9 cellular contexts compared by ENCODE assay signal in genomic region chr2:9914384-9915065, GRCh38. TPM values are rescaled to one million over a fixed set of nuclear protein-coding genes. Genes with fewer than 3 reads are reported as not detected.
DNase-seq lines count a peak whose midpoint lies in the region; ATAC-seq and TF ChIP-seq lines count a peak whose summit lies in the region.
"Had no signal": no experiment of that assay in that cellular context is flagged by ENCODE, and none has a peak within 500 bp of the region (broad histone marks: within the 10 kb centered on the region; RNA-seq: fewer than 3 reads in every experiment).

No MANE protein-coding gene starts in this region.

- H3K23ac ChIP-seq in IMR-90 (ENCODE audit: low read depth, low read length) = no peak overlapping the region

- H3K4ac ChIP-seq in IMR-90 (ENCODE audit: low read depth, low read length) = no peak overlapping the region

- no peak overlapping the region for H4K91ac ChIP-seq in IMR-90 (ENCODE audit: insufficient read depth, low read depth, low read length)

- H3K27ac ChIP-seq in IMR-90 (ENCODE audit: insufficient read depth, low read length) (no peak overlapping the region), adrenal gland (peak overlapping the region in 1 of 5 donors; percentile 63)
- H3K27ac ChIP-seq: pancreas had no signal

- H3K4me3 ChIP-seq in IMR-90 (ENCODE audit: insufficient read depth, low read depth, low read length) (no peak overlapping the region), adrenal gland (no peak overlapping the region)
- H3K4me3 ChIP-seq: pancreas had no signal

- no peak overlapping the region for H2BK5ac ChIP-seq in IMR-90 (ENCODE audit: low read depth, low read length, poor library complexity, severe bottlenecking)

- peak; percentile 100 for ATAC-seq in GM21723 (IDR thresholded peaks at IDR 0.05; ENCODE audit: unreplicated experiment)
- peak; percentile 99 for ATAC-seq in IMR-90 (ENCODE audit: low read depth)

- peak; percentile 70 for DNase-seq in GM13976 (ENCODE audit: low spot score)
- DNase-seq in IMR-90 = peak; percentile 91
- peak; percentile 72 to 91 (median 82) for DNase-seq in adrenal gland
- DNase-seq in stimulated activated CD4-positive, alpha-beta T cell treated with anti-CD3 and anti-CD28 coated beads, Interleukin-15, amount 100 ng/mL, for 48 hours (ENCODE audit: low read depth in 2 of 2) = peak; percentile 51 to 58
- no peak for DNase-seq in cerebellar nuclear complex (lab: John Stamatoyannopoulos, UW)
- DNase-seq in foreskin melanocyte = no peak
- DNase-seq in SKM-1 treated with dmso at 0.1 percent for 144 hours (lab: John Stamatoyannopoulos, UW; ENCODE audit: unreplicated experiment) = no peak
- DNase-seq: pancreas had no signal

- POLR2A ChIA-PET in IMR-90 (lab: Charles Lee; ENCODE audit: unreplicated experiment) = no interaction called here

- peak; percentile 44 for TF ChIP-seq CTCF in GM13976 (IDR thresholded peaks at IDR 0.05; ENCODE audit: borderline replicate concordance, control extremely low read depth, extremely low read depth, insufficient read depth, missing control alignments)
- peak; percentile 23; the same call in 1 of the 2 replicates for TF ChIP-seq CTCF in IMR-90 (conservative IDR thresholded peaks at IDR 0.05; ENCODE audit: low read depth, low read length)
- TF ChIP-seq CTCF in adrenal gland (IDR thresholded peaks at IDR 0.05) = peak in 5 of 6 experiments; percentile 30 to 48 (median 34)

- no peak overlapping the region for H3K56ac ChIP-seq in IMR-90 (ENCODE audit: extremely low read depth, insufficient read depth, low read length)

- peaks cover 4 to 5% of the 10 kb centered on the region in 2 experiments; a peak in 2 of 4 replicates for H3K79me1 ChIP-seq in IMR-90 (ENCODE audit: low read depth in 1 of 2, low read length in 2 of 2)

- H3K36me3 ChIP-seq in IMR-90 (ENCODE audit: control insufficient read depth, insufficient read depth, low read length) (peaks cover 4% of the 10 kb centered on the region), adrenal gland (replicated peaks in 1 of 2) (no peaks in the 10 kb centered on the region)

- H3K4me1 ChIP-seq in IMR-90 (ENCODE audit: control insufficient read depth, insufficient read depth, low read length) = peaks cover 3% of the 10 kb centered on the region
- no peaks in the 10 kb centered on the region for H3K4me1 ChIP-seq in adrenal gland (replicated peaks in 1 of 2)
- H3K4me1 ChIP-seq: pancreas had no signal

- in situ Hi-C loops in GM13976 (cut with MboI; ENCODE audit: low sequenced_read_pairs, unreplicated experiment) (no loop called here), IMR-90 (cut with MboI; ENCODE audit: low sequenced_read_pairs) (no loop called here)

- H3K18ac ChIP-seq in IMR-90 (ENCODE audit: low read depth, low read length) = no peak overlapping the region

- H2BK20ac ChIP-seq in IMR-90 (ENCODE audit: low read depth, low read length) = peak overlapping the region; percentile 68; the same call in 1 of the 2 replicates

- H3K9ac ChIP-seq in IMR-90 (ENCODE audit: low read depth, low read length) = no peak overlapping the region

- H4K20me1 ChIP-seq in IMR-90 (ENCODE audit: insufficient read depth, low read length) = no peaks in the 10 kb centered on the region

- peak overlapping the region; percentile 53 for H2AFZ ChIP-seq in IMR-90 (replicated peaks; ENCODE audit: low read length, poor library complexity)

- H2AK5ac ChIP-seq in IMR-90 (ENCODE audit: low read depth, low read length) = peak overlapping the region; percentile 56; the same call in 1 of the 2 replicates

- H4K8ac ChIP-seq in IMR-90 (ENCODE audit: low read depth in 2 of 2, low read length in 2 of 2) = peak overlapping the region in 1 of 2 experiments; percentile 25; a peak in 2 of 4 replicates

- BruUV-seq in IMR-90 (replicated peaks; lab: Mats Ljungman, UMichigan) = no TSS peak

- peaks cover 4% of the 10 kb centered on the region; the same call in 1 of the 2 replicates for H3K9me1 ChIP-seq in IMR-90 (ENCODE audit: insufficient read depth, low read length)

- H4K5ac ChIP-seq in IMR-90 (ENCODE audit: low read depth, low read length) = no peak overlapping the region

- 86% methylated on average over 4 of the region's 9 CpGs; no CpG with 5 or more reads in 1 of the 2 experiments for WGBS in IMR-90 (ENCODE audit: extremely low coverage in 2 of 2, insufficient read length in 1 of 2), 2 experiments
- WGBS in adrenal gland, 4 donors = 53 to 67% (median 59%) methylated on average over 8 to 9 of the region's 9 CpGs

- H3K9me3 ChIP-seq in IMR-90 (ENCODE audit: control insufficient read depth, insufficient read depth, low read length) (no peaks in the 10 kb centered on the region), adrenal gland (replicated peaks in 1 of 3) (no peaks in the 10 kb centered on the region)
- H3K9me3 ChIP-seq: pancreas had no signal

- no peak overlapping the region for H3K4me2 ChIP-seq in IMR-90 (ENCODE audit: low read depth, low read length)

- peak overlapping the region; percentile 82 for H2AK9ac ChIP-seq in IMR-90 (replicated peaks; ENCODE audit: low read depth, low read length, poor library complexity)

- peak overlapping the region; percentile 54; the same call in 1 of the 3 replicates for H2BK15ac ChIP-seq in IMR-90 (ENCODE audit: low read depth, low read length)

- intact Hi-C loops in IMR-90 (cut with micrococcal nuclease) = no loop called here
- intact Hi-C loops in adrenal gland (cut with DNase I) = no loop called here

- no peak for TF ChIP-seq RAD21 in IMR-90 (IDR thresholded peaks at IDR 0.05; ENCODE audit: low read length)

- CTCF ChIA-PET in IMR-90 (lab: Yijun Ruan, JAX) = interaction anchor here (1.1 kb wide), 1 partner anchor 12 kb away, joined by 5 read pairs; no protein-coding TSS in a partner anchor

- H3K27me3 ChIP-seq in IMR-90 (ENCODE audit: control insufficient read depth, insufficient read depth, low read length) = no peaks in the 10 kb centered on the region
- no peaks in the 10 kb centered on the region for H3K27me3 ChIP-seq in adrenal gland
- H3K27me3 ChIP-seq: pancreas had no signal

- peak overlapping the region; percentile 58; the same call in 1 of the 2 replicates for H2BK120ac ChIP-seq in IMR-90 (ENCODE audit: low read depth, low read length)

- dilution Hi-C loops in IMR-90 (cut with HindIII; ENCODE audit: low sequenced_read_pairs, unreplicated experiment) = no loop called here

- H3K14ac ChIP-seq in IMR-90 (replicated peaks; ENCODE audit: low read depth, low read length) = peak overlapping the region; percentile 63

- TF ChIP-seq POLR2A in IMR-90 (IDR thresholded peaks at IDR 0.05; ENCODE audit: low read depth, low read length) (no peak), adrenal gland (IDR thresholded peaks at IDR 0.05) (peak in 1 of 2 donors; percentile 29)

TF ChIP-seq in IMR-90, 13 proteins besides CTCF, POLR2A, EP300 and RAD21:
- TF ChIP-seq USF2 (IDR thresholded peaks at IDR 0.05; ENCODE audit: low read depth, low read length) = peak; percentile 73
- TF ChIP-seq NFE2L2 (IDR thresholded peaks at IDR 0.05; ENCODE audit: low read depth, low read length) = no peak
- no peak for TF ChIP-seq RFX5 (IDR thresholded peaks at IDR 0.05; ENCODE audit: low read depth, low read length)
- TF ChIP-seq MAZ (IDR thresholded peaks at IDR 0.05; ENCODE audit: borderline replicate concordance, low read depth, low read length) = no peak
- TF ChIP-seq CEBPB (IDR thresholded peaks at IDR 0.05; ENCODE audit: low read depth, low read length) = no peak
- peak; percentile 12; the same call in 1 of the 2 replicates for TF ChIP-seq SMC3 (IDR thresholded peaks at IDR 0.05; ENCODE audit: low read depth, low read length)
- no peak for TF ChIP-seq ELK1 (IDR thresholded peaks at IDR 0.05; ENCODE audit: borderline replicate concordance, low read depth, low read length)
- no peak for TF ChIP-seq RCOR1 (IDR thresholded peaks at IDR 0.05; ENCODE audit: insufficient replicate concordance, low read length)
- peak; percentile 97 for TF ChIP-seq BHLHE40 (IDR thresholded peaks at IDR 0.05; ENCODE audit: low read depth, low read length)
- peak; percentile 88 for TF ChIP-seq FOS (IDR thresholded peaks at IDR 0.05; ENCODE audit: low read depth, low read length)
- TF ChIP-seq MXI1 (IDR thresholded peaks at IDR 0.05; ENCODE audit: borderline replicate concordance, low read depth, low read length) = peak; percentile 65; the same call in 1 of the 2 replicates
- no peak for TF ChIP-seq MAFK (IDR thresholded peaks at IDR 0.05; ENCODE audit: low read depth, low read length)
- TF ChIP-seq CHD1 (IDR thresholded peaks at IDR 0.05; ENCODE audit: low read depth, low read length) = no peak
TF ChIP-seq in IMR-90: peak in this region for 5.

RNA-seq across cellular contexts. Expression of gene GRHL1, which starts 37.0 kb away (rescaled TPM):
- total RNA-seq in IMR-90 (2012; rRNA removed) (0.18 and 0.56 TPM in 2 replicates), adrenal gland (1 to 10 TPM in 5 of 8 donors, under 1 TPM in 2, not detected in 1; 0.57 to 2.6 (median 1.3) TPM)
- polyA plus RNA-seq in IMR-90 (2012; rRNA removed) (0.21 and 0.26 TPM in 2 replicates), adrenal gland (1 to 10 TPM in 2 of 3 donors, under 1 TPM in 1; 0.98 to 1.2 (median 1.1) TPM)
- polyA plus RNA-seq in IMR-90 (2012; cell fraction: cytosol; rRNA removed) = 0.03 and 0.04 TPM in 2 replicates
- 0.29 and 1.5 TPM in 2 replicates for polyA plus RNA-seq in IMR-90 (2012; cell fraction: nucleus; rRNA removed; ENCODE audit: low replicate concordance)

Comparison
In these comparisons a context has a peak if more than half of its experiments do, and no peak if none do; other contexts are left out.
1. DNase-seq: peak in GM13976 (single experiment), IMR-90 (single experiment), adrenal gland (7 of 7) and stimulated activated CD4-positive, alpha-beta T cell treated with anti-CD3 and anti-CD28 coated beads, Interleukin-15, amount 100 ng/mL, for 48 hours (2 of 2); none in cerebellar nuclear complex (0 of 2), foreskin melanocyte (single experiment) and SKM-1 treated with dmso at 0.1 percent for 144 hours (single experiment).
2. Peak in every context shown above with its lines, with median percentiles within 50 percentile points of each other: CTCF ChIP-seq.